In the genomic region with DNA sequence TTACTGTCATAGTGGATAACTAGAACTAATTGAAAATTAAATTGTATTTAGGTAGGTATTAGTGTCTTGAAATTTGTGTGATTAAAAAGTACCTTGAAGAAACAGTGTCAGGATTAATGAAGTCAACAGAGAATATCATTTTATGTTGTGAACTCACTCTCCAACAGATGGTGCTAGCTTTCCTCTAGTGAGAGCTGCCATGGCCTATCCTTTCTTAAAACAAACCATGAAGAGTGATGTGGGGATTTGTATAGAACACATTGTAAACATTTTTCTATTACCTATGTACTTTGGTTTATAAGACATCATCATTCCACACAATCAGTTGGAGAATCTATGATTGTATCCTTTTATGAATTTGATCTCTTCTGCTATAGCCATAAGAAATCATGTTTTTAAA, we compare ENCODE assay signal across 8 cellular contexts. TPM values are rescaled to one million over a fixed set of nuclear protein-coding genes. Genes with fewer than 3 reads are reported as not detected.
DNase-seq lines count a peak whose midpoint lies in the region; TF ChIP-seq lines count a peak whose summit lies in the region.

No MANE protein-coding gene starts in this region.

- DNase-seq in DMS79 treated with DMSO at 0.1 percent for 48 hours (lab: John Stamatoyannopoulos, UW) (peak; percentile 56), HL-60 (ENCODE audit: low read depth in 1 of 2, low spot score in 1 of 2) (peak in 1 of 2 experiments; percentile 48), RPMI8226 (peak; percentile 50), esophagus muscularis mucosa (ENCODE audit: extremely low spot score) (no peak), progenitor cell of endocrine pancreas (ENCODE audit: low spot score, unreplicated experiment) (no peak), GOT3 (lab: John Stamatoyannopoulos, UW) (no peak), SKM-1 treated with dmso at 0.1 percent for 144 hours (lab: John Stamatoyannopoulos, UW; ENCODE audit: unreplicated experiment) (no peak)

- no peak for TF ChIP-seq POLR2A in esophagus muscularis mucosa (IDR thresholded peaks at IDR 0.05; ENCODE audit: low read depth)

- no peak overlapping the region for H3K4me3 Mint-ChIP-seq in progenitor cell of endocrine pancreas (ENCODE audit: low read depth)

- H3K27ac ChIP-seq in 22Rv1 (no peak overlapping the region), HL-60 (replicated peaks) (no peak overlapping the region), esophagus muscularis mucosa (replicated peaks in 1 of 4) (no peak overlapping the region)

- H3K27me3 ChIP-seq in HL-60 (ENCODE audit: insufficient read depth, poor library complexity, severe bottlenecking) (no peaks in the 10 kb centered on the region), esophagus muscularis mucosa (no peaks in the 10 kb centered on the region)

- H3K4me3 ChIP-seq in HL-60 (replicated peaks; ENCODE audit: insufficient read depth, low read length) (no peak overlapping the region), esophagus muscularis mucosa (no peak overlapping the region)

- peaks cover 1% of the 10 kb centered on the region for H3K36me3 Mint-ChIP-seq in progenitor cell of endocrine pancreas (ENCODE audit: insufficient read depth)

- H3K9me3 ChIP-seq in esophagus muscularis mucosa = no peaks in the 10 kb centered on the region

- no peaks in the 10 kb centered on the region for H3K27me3 Mint-ChIP-seq in progenitor cell of endocrine pancreas

- intact Hi-C loops in esophagus muscularis mucosa (cut with DNase I) = loop anchor here (1.0 to 2.0 kb wide), 2 partner anchors 120 to 140 kb away; no protein-coding TSS in a partner anchor

- H3K4me1 ChIP-seq in esophagus muscularis mucosa = peaks cover 0 to 11% (median 7%) of the 10 kb centered on the region in 4 donors

- TF ChIP-seq CTCF in 22Rv1 (IDR thresholded peaks at IDR 0.05) (peak; percentile 86), HL-60 (IDR thresholded peaks at IDR 0.05; ENCODE audit: insufficient read depth, low read length) (peak; percentile 31), esophagus muscularis mucosa (IDR thresholded peaks at IDR 0.05) (peak; percentile 53 to 59 (median 55)), progenitor cell of endocrine pancreas (IDR thresholded peaks at IDR 0.05; ENCODE audit: unreplicated experiment) (peak; percentile 60)

- H3K9me3 Mint-ChIP-seq in progenitor cell of endocrine pancreas (ENCODE audit: low read depth) = no peaks in the 10 kb centered on the region

- no peak for TF ChIP-seq EP300 in esophagus muscularis mucosa (IDR thresholded peaks at IDR 0.05)

- no peak overlapping the region for H3K27ac Mint-ChIP-seq in progenitor cell of endocrine pancreas

- H3K4me1 Mint-ChIP-seq in progenitor cell of endocrine pancreas (ENCODE audit: low read depth) = peaks cover 2% of the 10 kb centered on the region

- H3K36me3 ChIP-seq in esophagus muscularis mucosa = no peaks in the 10 kb centered on the region

RNA-seq across cellular contexts. Expression of a gene that starts 4.8 kb away (rescaled TPM):
- total RNA-seq in esophagus muscularis mucosa (1 to 10 TPM in 2 of 4 donors, under 1 TPM in 1, not detected in 1; 0.97 to 2.0 (median 1.2) TPM), progenitor cell of endocrine pancreas (20.0 and 22.2 TPM in 2 replicates)

RNA-seq across cellular contexts. Expression of a gene that starts 23.2 kb away (rescaled TPM):
- total RNA-seq in esophagus muscularis mucosa (10 to 100 TPM; 14.5 to 27.6 (median 23.7) TPM), progenitor cell of endocrine pancreas (20.0 and 20.8 TPM in 2 replicates)

RNA-seq across cellular contexts. Expression of a gene that starts 42.1 kb away (rescaled TPM):
- total RNA-seq in esophagus muscularis mucosa (100 to 1,000 TPM; 285 to 486 (median 315) TPM), progenitor cell of endocrine pancreas (203 and 212 TPM in 2 replicates)

Comparison
In these comparisons a context has a peak if more than half of its experiments do, and no peak if none do; other contexts are left out.
1. CTCF ChIP-seq: peak in every context shown above with its lines; median percentile 86 in 22Rv1; 60 in progenitor cell of endocrine pancreas; 55 in esophagus muscularis mucosa; 31 in HL-60.
2. DNase-seq: peak in DMS79 treated with DMSO at 0.1 percent for 48 hours (single experiment) and RPMI8226 (single experiment); none in esophagus muscularis mucosa (single experiment), progenitor cell of endocrine pancreas (single experiment), GOT3 (single experiment) and SKM-1 treated with dmso at 0.1 percent for 144 hours (single experiment).